Comparison of ENCODE assay signal across 11 cellular contexts in genomic region chr3:5250467-5251195, GRCh38.
DNase-seq lines count a peak whose midpoint lies in the region; ATAC-seq and TF ChIP-seq lines count a peak whose summit lies in the region.
"Had no signal": no experiment of that assay in that cellular context is flagged by ENCODE, and none has a peak within 500 bp of the region (broad histone marks: within the 10 kb centered on the region; RNA-seq: fewer than 3 reads in every experiment).

No MANE protein-coding gene starts in this region.

- no peak for TF ChIP-seq CTCF in colonic mucosa (IDR thresholded peaks at IDR 0.05)

- H3K4me3 ChIP-seq in colonic mucosa, result peak overlapping the region; percentile 22

- no peaks in the 10 kb centered on the region for H3K4me1 ChIP-seq in colonic mucosa

- no peaks in the 10 kb centered on the region for H3K9me3 ChIP-seq in colonic mucosa

- no peaks in the 10 kb centered on the region for H3K36me3 ChIP-seq in colonic mucosa

- H3K27ac ChIP-seq in colonic mucosa, result no peak overlapping the region

- H3K27me3 ChIP-seq in colonic mucosa, result no peaks in the 10 kb centered on the region

- peak overlapping the region in 1 of 2 donors; percentile 51 for H3K9ac ChIP-seq in colonic mucosa (ENCODE audit: low read depth in 2 of 2, low read length in 2 of 2)

- intact Hi-C loops in colonic mucosa (cut with DNase I), result no loop called here

- no peak for ATAC-seq in GM19467 (IDR thresholded peaks at IDR 0.05; ENCODE audit: unreplicated experiment)

- DNase-seq in AG08396 (ENCODE audit: low spot score) (peak; percentile 29), LoVo (ENCODE audit: low spot score) (peak; percentile 15), colonic mucosa (peak; percentile 38), myocyte (ENCODE audit: low read depth) (peak; percentile 27), NOMO-1 treated with DMSO at 0.1 percent for 48 hours (lab: John Stamatoyannopoulos, UW; ENCODE audit: unreplicated experiment) (no peak), cortex of kidney (lab: John Stamatoyannopoulos, UW) (no peak), T-helper 9 cell (no peak)
- DNase-seq: activated CD8-positive, alpha-beta memory T cell treated with anti-CD3 and anti-CD28 coated beads, Interleukin-2, amount 50 U/mL, for 4 hours; SIG-M5; substantia nigra had no signal

Comparison
In these comparisons a context has a peak if more than half of its experiments do, and no peak if none do; other contexts are left out.
1. DNase-seq: peak in AG08396 (single experiment), LoVo (single experiment), colonic mucosa (single experiment) and myocyte (single experiment); none in NOMO-1 treated with DMSO at 0.1 percent for 48 hours (single experiment), cortex of kidney (single experiment) and T-helper 9 cell (single experiment).